8 cellular contexts compared by ENCODE assay signal in the genomic region with DNA sequence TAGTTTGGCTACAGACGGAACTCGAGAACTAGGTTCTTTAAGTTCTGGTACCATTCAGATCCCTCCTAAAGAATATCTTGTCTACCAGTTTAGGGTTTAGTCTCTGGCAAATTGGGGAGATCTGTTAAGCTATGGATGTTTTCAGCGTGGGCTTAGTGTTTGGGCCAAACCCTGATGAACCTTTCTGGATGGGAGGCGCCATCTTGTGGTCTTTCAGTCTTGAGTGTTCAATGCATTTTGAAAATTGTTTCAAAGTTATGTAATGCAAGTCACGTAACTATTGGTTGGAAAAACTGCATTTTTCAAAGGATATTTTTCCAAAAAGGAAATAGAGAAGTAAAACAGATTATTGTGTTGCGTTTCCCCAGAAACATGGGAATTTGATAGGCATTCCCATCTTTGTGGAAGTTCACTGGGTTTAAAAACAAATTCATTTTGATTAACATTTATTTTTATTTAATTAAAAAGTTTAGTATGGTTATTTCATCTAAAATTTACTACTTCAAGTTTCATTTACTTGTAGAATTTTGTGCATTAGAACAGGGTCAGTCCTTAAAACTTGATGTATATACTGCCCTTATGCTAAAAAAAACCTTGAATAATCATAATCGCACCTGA.
A peak's percentile ranks its signal among the peaks of the same experiment; 100 is the strongest.
DNase-seq lines count a peak whose midpoint lies in the region; ATAC-seq lines count a peak whose summit lies in the region.

No MANE protein-coding gene starts in this region.

- ATAC-seq in HG02623 (IDR thresholded peaks at IDR 0.05; ENCODE audit: unreplicated experiment): no peak
- no peak for ATAC-seq in GM18868 (IDR thresholded peaks at IDR 0.05; ENCODE audit: unreplicated experiment)

- no peaks in the 10 kb centered on the region for H3K9me3 ChIP-seq in Karpas-422 (ENCODE audit: low read length)
- no peaks in the 10 kb centered on the region for H3K9me3 ChIP-seq in SJCRH30 (replicated peaks)

- H3K36me3 ChIP-seq in Karpas-422 (ENCODE audit: insufficient read depth, low read length): no peaks in the 10 kb centered on the region
- H3K36me3 ChIP-seq in SJCRH30: no peaks in the 10 kb centered on the region

- H3K79me2 ChIP-seq in Karpas-422 (ENCODE audit: low read length): no peaks in the 10 kb centered on the region

- intact Hi-C loops in posterior cingulate gyrus (cut with DNase I): no loop called here

- peak overlapping the region; percentile 65 for H2AFZ ChIP-seq in Karpas-422 (ENCODE audit: low read length)

- H3K4me1 ChIP-seq in Karpas-422 (ENCODE audit: low read length) (no peaks in the 10 kb centered on the region), SJCRH30 (no peaks in the 10 kb centered on the region)

- H3K27ac ChIP-seq in Karpas-422 (ENCODE audit: low read length): no peak overlapping the region
- no peak overlapping the region for H3K27ac ChIP-seq in SJCRH30

- H3K4me3 ChIP-seq in Karpas-422 (ENCODE audit: low read length): no peak overlapping the region
- no peak overlapping the region for H3K4me3 ChIP-seq in SJCRH30

- no peaks in the 10 kb centered on the region for H4K20me1 ChIP-seq in Karpas-422 (ENCODE audit: insufficient read depth, low read depth, low read length)

- no peaks in the 10 kb centered on the region for H3K9me2 ChIP-seq in Karpas-422 (replicated peaks; ENCODE audit: insufficient read depth, low read length)

- no peaks in the 10 kb centered on the region for H3K27me3 ChIP-seq in Karpas-422 (ENCODE audit: low read length)
- no peaks in the 10 kb centered on the region; the same call in 1 of the 2 replicates for H3K27me3 ChIP-seq in SJCRH30

- no peak overlapping the region for H3K9ac ChIP-seq in Karpas-422 (ENCODE audit: low read length)

- DNase-seq in activated T-cell treated with anti-CD3 and anti-CD28 coated beads for 48 hours (ENCODE audit: low read depth): peak; percentile 1
- DNase-seq in activated T-cell treated with anti-CD3 and anti-CD28 coated beads for 4 hours: no peak
- peak; percentile 85 for DNase-seq in Karpas-422
- peak; percentile 26 to 66 for DNase-seq in SJCRH30
- peak; percentile 61 for DNase-seq in fibroblast of peridontal ligament (ENCODE audit: extremely low read depth)
- peak in 6 of 10 donors; percentile 11 to 87 (median 45) for DNase-seq in posterior cingulate gyrus

- no peak overlapping the region for H3K4me2 ChIP-seq in Karpas-422 (ENCODE audit: low read depth, low read length, poor library complexity, severe bottlenecking)
